9 cellular contexts compared by ENCODE assay signal in genomic region chr11:117824571-117825537, GRCh38. TPM values are rescaled to one million over a fixed set of nuclear protein-coding genes. Genes with fewer than 3 reads are reported as not detected.
DNase-seq lines count a peak whose midpoint lies in the region; ATAC-seq, FAIRE-seq and TF ChIP-seq lines count a peak whose summit lies in the region.
"Had no signal": no experiment of that assay in that cellular context is flagged by ENCODE, and none has a peak within 500 bp of the region (broad histone marks: within the 10 kb centered on the region; RNA-seq: fewer than 3 reads in every experiment).

Gene FXYD2, minus strand, starts transcription at chr11:117824744. Its CDS starts 66 bp downstream, at chr11:117824678.

- FAIRE-seq in GM19239 (lab: Jason Lieb, UNC): peak; percentile 44

- 48 to 64% (median 52%) methylated on average over 20 to 22 of the region's 22 CpGs for WGBS in heart left ventricle, 4 donors
- WGBS in spleen, 5 donors: 33 to 51% (median 44%) methylated on average over 20 to 22 of the region's 22 CpGs

- TF ChIP-seq CTCF in activated CD8-positive, alpha-beta T cell treated with anti-CD3 and anti-CD28 coated beads for 36 hours (IDR thresholded peaks at IDR 0.05): no peak
- TF ChIP-seq CTCF in heart left ventricle (IDR thresholded peaks at IDR 0.05) (no peak), spleen (IDR thresholded peaks at IDR 0.05 in 8 of 11, conservative IDR thresholded peaks at IDR 0.05 in 3 of 11) (no peak)

- no peaks in the 10 kb centered on the region for H3K27me3 ChIP-seq in heart left ventricle
- H3K27me3 ChIP-seq in spleen (replicated peaks in 1 of 7): peaks cover 0 to 49% (median 0%) of the 10 kb centered on the region in 7 donors

- H3K4me3 Mint-ChIP-seq in activated CD8-positive, alpha-beta T cell treated with anti-CD3 and anti-CD28 coated beads for 36 hours: peak within 1 kb of the TSS; percentile 54
- no peak within 1 kb of the TSS for H3K4me3 Mint-ChIP-seq in activated T-helper 2 cell treated with anti-CD3 and anti-CD28 coated beads, Interferon-gamma antibody, Interleukin-2, Interleukin-4, amounts not matched to agents 10 μg/mL and 5 μg/mL and 100 μg/mL, durations not matched to agents 14 hours and 24 hours and 36 hours (ENCODE audit: low read depth)

- H3K36me3 ChIP-seq in heart left ventricle (no peaks in the 10 kb centered on the region), spleen (no peaks in the 10 kb centered on the region)

- TF ChIP-seq POLR2A in heart left ventricle (IDR thresholded peaks at IDR 0.05) (no peak), spleen (IDR thresholded peaks at IDR 0.05) (no peak)

- peak within 1 kb of the TSS; percentile 73 to 91 (median 78) for H3K27ac ChIP-seq in heart left ventricle
- H3K27ac ChIP-seq in spleen: peak within 1 kb of the TSS; percentile 70 to 92 (median 80)
- H3K27ac ChIP-seq: KMS-11 had no signal

- H3K36me3 Mint-ChIP-seq in activated CD8-positive, alpha-beta T cell treated with anti-CD3 and anti-CD28 coated beads for 36 hours (ENCODE audit: low read depth): no peaks in the 10 kb centered on the region
- no peaks in the 10 kb centered on the region for H3K36me3 Mint-ChIP-seq in activated T-helper 2 cell treated with anti-CD3 and anti-CD28 coated beads, Interferon-gamma antibody, Interleukin-2, Interleukin-4, amounts not matched to agents 10 μg/mL and 5 μg/mL and 100 μg/mL, durations not matched to agents 14 hours and 24 hours and 36 hours (ENCODE audit: low read depth)

- H3K4me1 Mint-ChIP-seq in activated CD8-positive, alpha-beta T cell treated with anti-CD3 and anti-CD28 coated beads for 36 hours (ENCODE audit: low read depth): peaks cover 81% of the 10 kb centered on the region
- H3K4me1 Mint-ChIP-seq in activated T-helper 2 cell treated with anti-CD3 and anti-CD28 coated beads, Interferon-gamma antibody, Interleukin-2, Interleukin-4, amounts not matched to agents 10 μg/mL and 5 μg/mL and 100 μg/mL, durations not matched to agents 14 hours and 24 hours and 36 hours (ENCODE audit: low read depth): peaks cover 30% of the 10 kb centered on the region

- H3K4me3 ChIP-seq in heart left ventricle (peak within 1 kb of the TSS in 1 of 12 donors; percentile 3), spleen (no peak within 1 kb of the TSS)

- CTCF ChIA-PET in activated CD8-positive, alpha-beta T cell treated with anti-CD3 and anti-CD28 coated beads for 36 hours (lab: Charles Lee): interaction anchor here (1.1 to 15.2 kb wide), 10 partner anchors 9 to 229 kb away, joined by 3 to 188 read pairs (median 10); no protein-coding TSS in a partner anchor

- DNase-seq in GM19239 (ENCODE audit: insufficient read length, low spot score) (no peak), heart left ventricle (peak; percentile 66 to 82 (median 75)), spleen (peak; percentile 77), GM19238 (ENCODE audit: insufficient read length, low spot score) (no peak), NCI-H748 (lab: John Stamatoyannopoulos, UW; ENCODE audit: unreplicated experiment) (no peak)
- DNase-seq in activated CD8-positive, alpha-beta T cell treated with anti-CD3 and anti-CD28 coated beads for 36 hours: no peak
- DNase-seq in activated T-helper 2 cell treated with anti-CD3 and anti-CD28 coated beads, Interferon-gamma antibody, Interleukin-2, Interleukin-4, amounts not matched to agents 10 μg/mL and 5 μg/mL and 100 μg/mL, durations not matched to agents 14 hours and 24 hours and 36 hours (ENCODE audit: low spot score): no peak
- DNase-seq in effector CD8-positive, alpha-beta T cell (lab: John Stamatoyannopoulos, UW): no peak

- H3K27me3 Mint-ChIP-seq in activated CD8-positive, alpha-beta T cell treated with anti-CD3 and anti-CD28 coated beads for 36 hours: no peaks in the 10 kb centered on the region
- H3K27me3 Mint-ChIP-seq in activated T-helper 2 cell treated with anti-CD3 and anti-CD28 coated beads, Interferon-gamma antibody, Interleukin-2, Interleukin-4, amounts not matched to agents 10 μg/mL and 5 μg/mL and 100 μg/mL, durations not matched to agents 14 hours and 24 hours and 36 hours (ENCODE audit: low read depth): no peaks in the 10 kb centered on the region

- H3K9me3 ChIP-seq in heart left ventricle: no peaks in the 10 kb centered on the region
- H3K9me3 ChIP-seq in spleen: no peaks in the 10 kb centered on the region

- H3K27ac Mint-ChIP-seq in activated CD8-positive, alpha-beta T cell treated with anti-CD3 and anti-CD28 coated beads for 36 hours: peak within 1 kb of the TSS; percentile 89
- no peak within 1 kb of the TSS for H3K27ac Mint-ChIP-seq in activated T-helper 2 cell treated with anti-CD3 and anti-CD28 coated beads, Interferon-gamma antibody, Interleukin-2, Interleukin-4, amounts not matched to agents 10 μg/mL and 5 μg/mL and 100 μg/mL, durations not matched to agents 14 hours and 24 hours and 36 hours

- no peak for ATAC-seq in activated CD8-positive, alpha-beta T cell treated with anti-CD3 and anti-CD28 coated beads for 36 hours
- peak; percentile 48 to 65 (median 58) for ATAC-seq in heart left ventricle

- H3K4me1 ChIP-seq in heart left ventricle: peaks cover 0 to 60% (median 36%) of the 10 kb centered on the region in 12 donors
- H3K4me1 ChIP-seq in spleen: peaks cover 41 to 76% (median 65%) of the 10 kb centered on the region in 6 donors

- no peaks in the 10 kb centered on the region for H3K9me3 Mint-ChIP-seq in activated CD8-positive, alpha-beta T cell treated with anti-CD3 and anti-CD28 coated beads for 36 hours
- H3K9me3 Mint-ChIP-seq in activated T-helper 2 cell treated with anti-CD3 and anti-CD28 coated beads, Interferon-gamma antibody, Interleukin-2, Interleukin-4, amounts not matched to agents 10 μg/mL and 5 μg/mL and 100 μg/mL, durations not matched to agents 14 hours and 24 hours and 36 hours: no peaks in the 10 kb centered on the region

- intact Hi-C loops in activated CD8-positive, alpha-beta T cell treated with anti-CD3 and anti-CD28 coated beads for 36 hours (cut with micrococcal nuclease): loop anchor here (5.0 kb wide), 2 partner anchors 127 to 227 kb away; no protein-coding TSS in a partner anchor
- intact Hi-C loops in heart left ventricle (cut with DNase I) (loop anchor here in 2 of 10 donors (5.0 kb wide), 2 partner anchors 122 to 227 kb away; no protein-coding TSS in a partner anchor), spleen (cut with DNase I; ENCODE audit: low total_unique reads) (no loop called here)
- intact Hi-C loops in activated T-helper 2 cell treated with anti-CD3 and anti-CD28 coated beads, Interferon-gamma antibody, Interleukin-2, Interleukin-4, amounts not matched to agents 10 μg/mL and 5 μg/mL and 100 μg/mL, durations not matched to agents 14 hours and 24 hours and 36 hours (cut with micrococcal nuclease): no loop called here

- POLR2A ChIA-PET in activated CD8-positive, alpha-beta T cell treated with anti-CD3 and anti-CD28 coated beads for 36 hours (lab: Charles Lee): interaction anchor here (0.6 to 3.9 kb wide), 6 partner anchors 8 to 159 kb away, joined by 3 to 18 read pairs (median 4); no protein-coding TSS in a partner anchor

RNA-seq across cellular contexts. Expression of gene FXYD2, which starts in this region (rescaled TPM):
- total RNA-seq in activated CD8-positive, alpha-beta T cell treated with anti-CD3 and anti-CD28 coated beads for 36 hours: 1 to 10 TPM; 6.7 to 7.2 TPM
- total RNA-seq in heart left ventricle: 1 to 10 TPM in 5 of 9 donors, under 1 TPM in 3, not detected in 1; 0.48 to 2.7 (median 1.8) TPM
- polyA plus RNA-seq in heart left ventricle: 1 to 10 TPM in 1 of 2 donors, under 1 TPM in 1; 0.53 to 1.8 TPM
- 10 to 100 TPM in 2 of 7 donors, 1 to 10 TPM in 5; 4.7 to 20.0 (median 7.3) TPM for total RNA-seq in spleen
- 10 to 100 TPM in 1 of 3 donors, 1 to 10 TPM in 2; 8.3 to 18.4 (median 9.8) TPM for polyA plus RNA-seq in spleen
- 0.48 and 0.51 TPM in 2 replicates for total RNA-seq in activated T-helper 2 cell treated with anti-CD3 and anti-CD28 coated beads, Interferon-gamma antibody, Interleukin-2, Interleukin-4, amounts not matched to agents 10 μg/mL and 5 μg/mL and 100 μg/mL, durations not matched to agents 14 hours and 24 hours and 36 hours

Comparison
In these comparisons a context has a peak if more than half of its experiments do, and no peak if none do; other contexts are left out.
1. DNase-seq: peak in heart left ventricle (5 of 5) and spleen (single experiment); none in GM19239 (single experiment), activated CD8-positive, alpha-beta T cell treated with anti-CD3 and anti-CD28 coated beads for 36 hours (single experiment), activated T-helper 2 cell treated with anti-CD3 and anti-CD28 coated beads, Interferon-gamma antibody, Interleukin-2, Interleukin-4, amounts not matched to agents 10 μg/mL and 5 μg/mL and 100 μg/mL, durations not matched to agents 14 hours and 24 hours and 36 hours (single experiment), effector CD8-positive, alpha-beta T cell (single experiment), GM19238 (single experiment) and NCI-H748 (single experiment).